Comparison of ENCODE assay signal across 8 cellular contexts in genomic region chr1:40708750-40709099, GRCh38. TPM values are rescaled to one million over a fixed set of nuclear protein-coding genes. Genes with fewer than 3 reads are reported as not detected.
DNase-seq lines count a peak whose midpoint lies in the region; ATAC-seq and TF ChIP-seq lines count a peak whose summit lies in the region.

No MANE protein-coding gene starts in this region.

- under 1% methylated on average over 3 of the region's 3 CpGs for WGBS in urinary bladder

- H3K27me3 ChIP-seq in PC-3 (ENCODE audit: low read length) (no peaks in the 10 kb centered on the region), dorsolateral prefrontal cortex (no peaks in the 10 kb centered on the region)

- H3K27ac ChIP-seq in PC-3 (ENCODE audit: low read length): peak overlapping the region; percentile 45
- peak overlapping the region in 54 of 59 donors; percentile 5 to 87 (median 74) for H3K27ac ChIP-seq in dorsolateral prefrontal cortex
- peak overlapping the region; percentile 38 for H3K27ac ChIP-seq in urinary bladder (ENCODE audit: low read depth)

- H3F3A ChIP-seq in PC-3 (ENCODE audit: low read length, unreplicated experiment): peaks cover 9% of the 10 kb centered on the region

- intact Hi-C loops in PC-3 (cut with micrococcal nuclease) (no loop called here), dorsolateral prefrontal cortex (cut with DNase I) (loop anchor here (2.0 kb wide), 2 partner anchors 16 to 18 kb away; partner anchors contain the start of gene NFYC (in 1 of the 2))

- H3K79me2 ChIP-seq in PC-3 (ENCODE audit: low read length): peaks cover 96% of the 10 kb centered on the region

- H4K20me1 ChIP-seq in PC-3 (ENCODE audit: low read length): 0 out of 2 replicates have a peak, but pooled peaks cover 7% of the 10 kb centered on the region

- peaks cover 5% of the 10 kb centered on the region for H3K36me3 Mint-ChIP-seq in memory B cell

- no peaks in the 10 kb centered on the region; the same call in 1 of the 2 replicates for H3K36me3 ChIP-seq in PC-3 (ENCODE audit: low read depth, low read length)
- H3K36me3 ChIP-seq in urinary bladder (ENCODE audit: insufficient read depth): no peaks in the 10 kb centered on the region

- peak overlapping the region; percentile 63 for H2AFZ ChIP-seq in PC-3 (ENCODE audit: low read length)

- peaks cover 39% of the 10 kb centered on the region for H3K4me1 ChIP-seq in PC-3 (ENCODE audit: insufficient read depth, low read length)
- H3K4me1 ChIP-seq in urinary bladder (ENCODE audit: insufficient read depth): no peaks in the 10 kb centered on the region

- H3K4me3 ChIP-seq in PC-3 (ENCODE audit: low read length) (peak overlapping the region; percentile 73), dorsolateral prefrontal cortex (peak overlapping the region; percentile 36 to 79 (median 63)), urinary bladder (ENCODE audit: low read depth, low read length) (peak overlapping the region; percentile 34)

- H3K4me1 Mint-ChIP-seq in memory B cell: peaks cover 41% of the 10 kb centered on the region

- no peak for TF ChIP-seq CTCF in PC-3 (conservative IDR thresholded peaks at IDR 0.05; ENCODE audit: low read depth, low read length)
- no peak for TF ChIP-seq CTCF in dorsolateral prefrontal cortex (IDR thresholded peaks at IDR 0.05 in 54 of 56, conservative IDR thresholded peaks at IDR 0.05 in 2 of 56; ENCODE audit: low read depth in 1 of 56, partially characterized antibody in 56 of 56)

- peak; percentile 87 for DNase-seq in EH (ENCODE audit: low read depth)
- DNase-seq in PC-3: peak; percentile 66
- no peak for DNase-seq in dorsolateral prefrontal cortex
- no peak for DNase-seq in memory B cell (ENCODE audit: low spot score in 2 of 2)
- DNase-seq in activated CD4-positive, alpha-beta T cell treated with anti-CD3 and anti-CD28 coated beads for 1 hour: no peak

- H3K9me2 ChIP-seq in PC-3 (replicated peaks; ENCODE audit: low read length): no peaks in the 10 kb centered on the region

- H3K4me3 Mint-ChIP-seq in memory B cell: peak overlapping the region; percentile 95

- peak overlapping the region; percentile 44; the same call in 1 of the 2 replicates for H3K9ac ChIP-seq in PC-3 (ENCODE audit: low read length)

- CTCF ChIA-PET in PC-3 (lab: Charles Lee): no interaction called here

- H3K9me3 Mint-ChIP-seq in memory B cell: no peaks in the 10 kb centered on the region

- no peaks in the 10 kb centered on the region for H3K27me3 Mint-ChIP-seq in memory B cell

- peak overlapping the region; percentile 82 for H3K4me2 ChIP-seq in PC-3 (ENCODE audit: low read length)

- no peaks in the 10 kb centered on the region for H3K9me3 ChIP-seq in PC-3 (ENCODE audit: low read length)

- POLR2A ChIA-PET in PC-3 (lab: Charles Lee; ENCODE audit: unreplicated experiment): no interaction called here

- H3K27ac Mint-ChIP-seq in memory B cell: peak overlapping the region; percentile 97

- peak; percentile 59 for ATAC-seq in GM21381 (IDR thresholded peaks at IDR 0.05; ENCODE audit: unreplicated experiment)
- ATAC-seq in HG03565 (IDR thresholded peaks at IDR 0.05; ENCODE audit: unreplicated experiment): peak; percentile 43
- peak; percentile 39 for ATAC-seq in PC-3
- ATAC-seq in memory B cell (ENCODE audit: low read depth): peak; percentile 65

- no TSS peak for BruUV-seq in PC-3 (replicated peaks; lab: Mats Ljungman, UMichigan)

RNA-seq across cellular contexts. Expression of gene NFYC, which starts 17.2 kb away (rescaled TPM):
- total RNA-seq in PC-3 (2014; rRNA removed) (49.4 and 52.6 TPM in 2 replicates), dorsolateral prefrontal cortex (10 to 100 TPM; 44.5 to 77.9 (median 59.4) TPM), urinary bladder (43.8 TPM)
- 52.3 TPM for polyA plus RNA-seq in urinary bladder

RNA-seq across cellular contexts. Expression of gene RIMS3, which starts 43.2 kb away (rescaled TPM):
- 2.9 and 4.2 TPM in 2 replicates for total RNA-seq in PC-3 (2014; rRNA removed)
- total RNA-seq in dorsolateral prefrontal cortex: 100 to 1,000 TPM in 119 of 120 experiments, 10 to 100 TPM in 1; 58.9 to 366 (median 240) TPM
- 3.1 TPM for total RNA-seq in urinary bladder
- polyA plus RNA-seq in urinary bladder: 4.0 TPM

Comparison
In these comparisons a context has a peak if more than half of its experiments do, and no peak if none do; other contexts are left out.
1. DNase-seq: peak in EH (single experiment) and PC-3 (single experiment); none in dorsolateral prefrontal cortex (0 of 10), memory B cell (0 of 2) and activated CD4-positive, alpha-beta T cell treated with anti-CD3 and anti-CD28 coated beads for 1 hour (single experiment).
2. RNA of gene RIMS3, which starts 43.2 kb away (total RNA-seq): 58.9 to 366 TPM in dorsolateral prefrontal cortex; 3.1 TPM in urinary bladder (single experiment) and 2.9 to 4.2 TPM in PC-3; every median in the first group is over 10 times any median in the second.
3. Peak in every context shown above with its lines, with median percentiles within 50 percentile points of each other: ATAC-seq, H3K27ac ChIP-seq and H3K4me3 ChIP-seq.